Comparison of ENCODE assay signal across 1 cellular context in genomic region chr5:320524-321232, GRCh38.
TF ChIP-seq lines count a peak whose summit lies in the region.

No MANE protein-coding gene starts in this region.

TF ChIP-seq in GM12878, 131 proteins besides CTCF, POLR2A, EP300 and RAD21:
- TF ChIP-seq HDAC6 (IDR thresholded peaks at IDR 0.05; ENCODE audit: unreplicated experiment) (no peak), POLR2AphosphoS5 (IDR thresholded peaks at IDR 0.05; ENCODE audit: low read length) (0 out of 2 replicates have a peak, but pooled peaks have one; percentile 13)
